9 cellular contexts compared by ENCODE assay signal in the genomic region with DNA sequence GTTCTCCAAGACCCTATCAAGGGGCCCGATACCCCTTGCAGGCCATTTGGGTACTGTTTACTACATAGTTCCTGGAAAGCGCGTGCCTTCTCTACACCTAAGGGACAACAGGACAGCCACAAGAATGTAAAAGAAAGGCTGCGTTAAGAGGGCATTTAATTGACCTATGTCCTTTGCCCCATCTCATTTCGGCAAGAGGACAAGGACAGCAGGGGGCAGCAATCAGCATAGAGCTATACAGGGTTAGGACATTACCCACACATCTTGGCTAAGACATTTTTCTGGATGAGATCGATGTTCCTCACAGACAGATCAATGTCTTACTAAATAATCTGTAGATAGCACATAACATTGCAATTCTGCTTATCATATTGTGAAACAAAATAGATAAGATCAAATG. TPM values are rescaled to one million over a fixed set of nuclear protein-coding genes. Genes with fewer than 3 reads are reported as not detected.
DNase-seq lines count a peak whose midpoint lies in the region; ATAC-seq and TF ChIP-seq lines count a peak whose summit lies in the region.
"Had no signal": no experiment of that assay in that cellular context is flagged by ENCODE, and none has a peak within 500 bp of the region (broad histone marks: within the 10 kb centered on the region; RNA-seq: fewer than 3 reads in every experiment).

No MANE protein-coding gene starts in this region.

- H3K27ac Mint-ChIP-seq in CD4-positive, alpha-beta memory T cell, result no peak overlapping the region

- H3K27me3 ChIP-seq in CD4-positive, alpha-beta memory T cell (ENCODE audit: insufficient read depth, low read length), result peaks cover 4% of the 10 kb centered on the region
- peaks cover 16% of the 10 kb centered on the region for H3K27me3 ChIP-seq in osteoblast (ENCODE audit: insufficient read depth, low read length)

- ATAC-seq in HG02852 (IDR thresholded peaks at IDR 0.05; ENCODE audit: unreplicated experiment) (no peak), GM18873 (IDR thresholded peaks at IDR 0.05; ENCODE audit: low FRiP score, unreplicated experiment) (no peak)

- no peak overlapping the region for H3K4me3 Mint-ChIP-seq in CD4-positive, alpha-beta memory T cell

- H3K4me1 Mint-ChIP-seq in CD4-positive, alpha-beta memory T cell, result peaks cover 0 to 2% (median 0%) of the 10 kb centered on the region in 4 donors

- H3K4me1 ChIP-seq in CD4-positive, alpha-beta memory T cell (ENCODE audit: insufficient read depth, low read length), result no peaks in the 10 kb centered on the region
- H3K4me1 ChIP-seq in HEK293 (ENCODE audit: control insufficient read depth, insufficient read depth, low read length) (no peaks in the 10 kb centered on the region), osteoblast (ENCODE audit: insufficient read depth, low read length) (no peaks in the 10 kb centered on the region)

- intact Hi-C loops in CD4-positive, alpha-beta memory T cell (cut with micrococcal nuclease), result loop anchor here (5.0 kb wide), 1 partner anchor 78 kb away; a partner anchor contains a TSS

- peak in 4 of 5 donors; percentile 21 to 22 (median 22) for DNase-seq in CD4-positive, alpha-beta memory T cell
- DNase-seq in T follicular helper cell (ENCODE audit: low read depth) (peak; percentile 19), osteoblast (ENCODE audit: insufficient read length, low spot score, missing footprints) (no peak), GOT3 (lab: John Stamatoyannopoulos, UW) (no peak)
- peak; percentile 1 for DNase-seq in central memory CD4-positive, alpha-beta T cell

- H3K36me3 Mint-ChIP-seq in CD4-positive, alpha-beta memory T cell, result no peaks in the 10 kb centered on the region

- no peak overlapping the region for H3K27ac ChIP-seq in CD4-positive, alpha-beta memory T cell (ENCODE audit: low read depth, low read length)
- H3K27ac ChIP-seq in HEK293 (ENCODE audit: extremely low read depth, low read depth, low read length), result no peak overlapping the region
- H3K27ac ChIP-seq in osteoblast (ENCODE audit: low read depth, low read length), result no peak overlapping the region

- H3K4me2 ChIP-seq in osteoblast (ENCODE audit: insufficient read depth, low read length), result no peak overlapping the region

- no peak overlapping the region for H3K4me3 ChIP-seq in CD4-positive, alpha-beta memory T cell (ENCODE audit: low read length in 2 of 2)
- H3K4me3 ChIP-seq in HEK293 (ENCODE audit: low read depth, low read length) (no peak overlapping the region), osteoblast (ENCODE audit: insufficient read depth, low read length) (no peak overlapping the region)

- H3K9me3 ChIP-seq in CD4-positive, alpha-beta memory T cell (ENCODE audit: control insufficient read depth in 1 of 2, low read length in 2 of 2), result no peaks in the 10 kb centered on the region
- H3K9me3 ChIP-seq in HEK293 (ENCODE audit: control insufficient read depth, insufficient read depth, low read depth, low read length) (no peaks in the 10 kb centered on the region), osteoblast (ENCODE audit: low read depth, low read length) (no peaks in the 10 kb centered on the region)

- POLR2A ChIA-PET in CD4-positive, alpha-beta memory T cell (lab: Charles Lee; ENCODE audit: partially characterized antibody), result no interaction called here
- POLR2A ChIA-PET in HEK293 (lab: Yijun Ruan, JAX), result no interaction called here

- no peaks in the 10 kb centered on the region for H3K79me2 ChIP-seq in osteoblast (ENCODE audit: insufficient read depth, low read length)

- no peaks in the 10 kb centered on the region for H3K36me3 ChIP-seq in CD4-positive, alpha-beta memory T cell (ENCODE audit: insufficient read depth, low read length)
- H3K36me3 ChIP-seq in HEK293 (ENCODE audit: control insufficient read depth in 2 of 2, insufficient read depth in 1 of 2, low read length in 2 of 2), result no peaks in the 10 kb centered on the region
- H3K36me3 ChIP-seq in osteoblast (ENCODE audit: insufficient read depth, low read length), result no peaks in the 10 kb centered on the region

- H3K9me3 Mint-ChIP-seq in CD4-positive, alpha-beta memory T cell, result no peaks in the 10 kb centered on the region

- peak; percentile 17; the same call in 1 of the 2 replicates for TF ChIP-seq CTCF in HEK293 (tag by site-specific recombination; IDR thresholded peaks at IDR 0.05)
- TF ChIP-seq CTCF in osteoblast (IDR thresholded peaks at IDR 0.05; ENCODE audit: extremely low read depth, low read depth, low read length), result peak; percentile 49

- H4K20me1 ChIP-seq in osteoblast (ENCODE audit: insufficient read depth, low read length), result no peaks in the 10 kb centered on the region

- H3K27me3 Mint-ChIP-seq in CD4-positive, alpha-beta memory T cell, result peaks cover 15 to 17% of the 10 kb centered on the region in 2 donors

- CTCF ChIA-PET in CD4-positive, alpha-beta memory T cell (lab: Charles Lee; ENCODE audit: partially characterized antibody), result interaction anchor here (0.6 kb wide), 1 partner anchor 8 kb away, joined by 3 read pairs; no protein-coding TSS in a partner anchor
- CTCF ChIA-PET in HEK293 (lab: Yijun Ruan, JAX), result interaction anchor here (0.7 to 1.4 kb wide), 2 partner anchors 74 to 565 kb away, joined by 3 to 4 read pairs; no protein-coding TSS in a partner anchor

- no peak overlapping the region for H2AFZ ChIP-seq in osteoblast (ENCODE audit: low read length)

TF ChIP-seq in HEK293, 187 proteins besides CTCF, POLR2A, EP300 and RAD21:
- peak; percentile 29; the same call in 1 of the 2 replicates for TF ChIP-seq ZNF654 (tag by site-specific recombination; IDR thresholded peaks at IDR 0.05; ENCODE audit: low read depth)
- no peak for TF ChIP-seq YY1 (tag by site-specific recombination; IDR thresholded peaks at IDR 0.05)

RNA-seq across cellular contexts. Expression of a gene that starts 41.2 kb away (rescaled TPM):
- not detected for total RNA-seq in CD4-positive, alpha-beta memory T cell
- polyA plus RNA-seq in CD4-positive, alpha-beta memory T cell, result not detected
- not detected in 2 replicates for total RNA-seq in osteoblast
- total RNA-seq: HT1080 had no signal

Comparison
In these comparisons a context has a peak if more than half of its experiments do, and no peak if none do; other contexts are left out.
1. DNase-seq: peak in CD4-positive, alpha-beta memory T cell (4 of 5), T follicular helper cell (single experiment) and central memory CD4-positive, alpha-beta T cell (single experiment); none in osteoblast (single experiment) and GOT3 (single experiment).